In genomic region chr15:66386204-66387123, GRCh38 we compare ENCODE assay signal across 9 cellular contexts. TPM values are rescaled to one million over a fixed set of nuclear protein-coding genes. Genes with fewer than 3 reads are reported as not detected.
DNase-seq lines count a peak whose midpoint lies in the region; ATAC-seq, FAIRE-seq and TF ChIP-seq lines count a peak whose summit lies in the region.
"Had no signal": no experiment of that assay in that cellular context is flagged by ENCODE, and none has a peak within 500 bp of the region (broad histone marks: within the 10 kb centered on the region; RNA-seq: fewer than 3 reads in every experiment).

Gene MAP2K1 (plus strand): TSS chr15:66386912. CDS start chr15:66387348, 436 bp downstream.

- H3K27ac ChIP-seq in VCaP = peak within 1 kb of the TSS; percentile 86
- peak within 1 kb of the TSS; percentile 89 for H3K27ac ChIP-seq in breast epithelium
- H3K27ac ChIP-seq in iPS-20b (ENCODE audit: low read length) = peak within 1 kb of the TSS; percentile 79
- peak within 1 kb of the TSS; percentile 74 to 97 for H3K27ac ChIP-seq in small intestine (ENCODE audit: low read depth in 1 of 2, low read length in 1 of 2)

- intact Hi-C loops in breast epithelium (cut with DNase I; ENCODE audit: low total_unique reads) = loop anchor here (5.0 kb wide), 2 partner anchors 111 to 1616 kb away; partner anchors contain the start of gene SNAPC5

- H3K9ac ChIP-seq in iPS-20b (ENCODE audit: low read depth, low read length) = peak within 1 kb of the TSS; percentile 83; the same call in 1 of the 2 replicates

- H3K27me3 ChIP-seq in breast epithelium = no peaks in the 10 kb centered on the region
- H3K27me3 ChIP-seq in iPS-20b (ENCODE audit: insufficient read depth, low read length) = no peaks in the 10 kb centered on the region
- H3K27me3 ChIP-seq in small intestine (ENCODE audit: control insufficient read depth in 2 of 2, insufficient read depth in 2 of 2, low read length in 2 of 2) = no peaks in the 10 kb centered on the region

- H3K4me1 ChIP-seq in breast epithelium = peaks cover 0 to 5% of the 10 kb centered on the region in 2 donors
- H3K4me1 ChIP-seq in iPS-20b (ENCODE audit: insufficient read depth, low read length) = peaks cover 8% of the 10 kb centered on the region
- H3K4me1 ChIP-seq in small intestine (ENCODE audit: control insufficient read depth in 2 of 2, insufficient read depth in 1 of 2, low read depth in 1 of 2, low read length in 1 of 2) = peaks cover 3 to 17% of the 10 kb centered on the region in 2 donors

- CTCF ChIA-PET in AG04449 (lab: Yijun Ruan, JAX) = interaction anchor here (0.6 to 10.2 kb wide), 18 partner anchors 8 to 118 kb away, joined by 3 to 112 read pairs (median 4); partner anchors contain the start of genes RPL4 and SNAPC5

- 3 to 4% (median 3%) methylated on average over 44 to 69 of the region's 69 CpGs for WGBS in small intestine, 3 donors

- DNase-seq in AG04449 (ENCODE audit: low read depth, low spot score) (peak; percentile 69), NCI-H2171 treated with DMSO at 0.1 percent for 48 hours (lab: John Stamatoyannopoulos, UW) (peak; percentile 96), breast epithelium (ENCODE audit: low spot score in 2 of 2) (peak; percentile 97 to 98), small intestine (peak; percentile 98)

- POLR2A ChIA-PET in AG04449 (lab: Yijun Ruan, JAX) = interaction anchor here (0.5 to 2.3 kb wide), 3 partner anchors 17 to 112 kb away, joined by 3 to 19 read pairs (median 5); partner anchors contain the start of gene SNAPC5

- H3K36me3 ChIP-seq in breast epithelium (no peaks in the 10 kb centered on the region), iPS-20b (ENCODE audit: insufficient read depth, low read depth, low read length) (peaks cover 7% of the 10 kb centered on the region; the same call in 1 of the 2 replicates), small intestine (ENCODE audit: control insufficient read depth in 2 of 2, insufficient read depth in 2 of 2, low read length in 2 of 2) (no peaks in the 10 kb centered on the region)

- ATAC-seq in GM18868 (IDR thresholded peaks at IDR 0.05; ENCODE audit: unreplicated experiment) (peak; percentile 82), HG03108 (IDR thresholded peaks at IDR 0.05; ENCODE audit: unreplicated experiment) (peak; percentile 77)

- H3K4me3 ChIP-seq in AG04449 (ENCODE audit: low read depth, low read length) = peak within 1 kb of the TSS; percentile 81
- H3K4me3 ChIP-seq in breast epithelium = peak within 1 kb of the TSS; percentile 77 to 91 (median 86)
- peak within 1 kb of the TSS; percentile 84 for H3K4me3 ChIP-seq in iPS-20b (ENCODE audit: low read length)
- H3K4me3 ChIP-seq in small intestine (ENCODE audit: low read depth in 1 of 2, low read length in 2 of 2) = peak within 1 kb of the TSS; percentile 66 to 88

- TF ChIP-seq CTCF in AG04449 (IDR thresholded peaks at IDR 0.05; ENCODE audit: insufficient read depth, low read length, missing control alignments) (peak; percentile 96), VCaP (conservative IDR thresholded peaks at IDR 0.05) (peak; percentile 80), breast epithelium (IDR thresholded peaks at IDR 0.05) (peak; percentile 25 to 50 (median 26))

- no peak for TF ChIP-seq POLR2A in breast epithelium (IDR thresholded peaks at IDR 0.05)

- H3K9me3 ChIP-seq in breast epithelium = no peaks in the 10 kb centered on the region
- no peaks in the 10 kb centered on the region for H3K9me3 ChIP-seq in iPS-20b (ENCODE audit: insufficient read depth, low read depth, low read length)
- H3K9me3 ChIP-seq in small intestine (ENCODE audit: control insufficient read depth, low read depth) = no peaks in the 10 kb centered on the region

- FAIRE-seq in small intestine (lab: Jason Lieb, UNC) = no peak
- FAIRE-seq: TTC549 had no signal

RNA-seq across cellular contexts. Expression of gene MAP2K1, which starts in this region (rescaled TPM):
- 10 to 100 TPM; 29.2 to 59.7 (median 38.5) TPM for total RNA-seq in breast epithelium
- 10 to 100 TPM; 18.6 to 29.8 (median 19.0) TPM for polyA plus RNA-seq in small intestine

Comparison
In these comparisons a context has a peak if more than half of its experiments do, and no peak if none do; other contexts are left out.
1. Peak in every context shown above with its lines: DNase-seq, ATAC-seq, H3K4me3 ChIP-seq and H3K27ac ChIP-seq.
2. CTCF ChIP-seq: peak in every context shown above with its lines; median percentile 96 in AG04449; 80 in VCaP; 26 in breast epithelium.